Comparison of ENCODE assay signal across 24 cellular contexts in the genomic region with DNA sequence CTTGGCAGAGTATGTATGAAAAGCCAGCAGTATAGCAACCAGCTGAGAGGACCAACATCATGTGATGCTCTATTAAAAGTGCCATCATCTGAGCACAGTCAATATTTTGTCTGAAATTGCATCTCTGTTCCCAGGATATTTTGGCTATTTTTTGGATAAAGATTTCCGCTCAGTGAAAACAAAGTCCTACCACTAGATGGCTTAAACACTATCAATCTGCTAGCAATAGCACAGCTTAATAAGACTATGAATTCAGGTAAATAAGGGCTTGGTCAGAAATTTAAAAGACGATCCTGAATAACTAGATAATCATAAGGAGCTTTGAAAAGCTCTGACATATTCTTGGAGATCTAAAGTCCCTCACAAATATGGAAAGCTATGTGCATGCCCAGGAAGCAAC.
DNase-seq lines count a peak whose midpoint lies in the region; ATAC-seq, FAIRE-seq and TF ChIP-seq lines count a peak whose summit lies in the region.
"Had no signal": no experiment of that assay in that cellular context is flagged by ENCODE, and none has a peak within 500 bp of the region (broad histone marks: within the 10 kb centered on the region; RNA-seq: fewer than 3 reads in every experiment).

No MANE protein-coding gene starts in this region.

- no peaks in the 10 kb centered on the region; the same call in 2 of the 3 replicates for H3K9me3 ChIP-seq in GM12878 (replicated peaks; ENCODE audit: control insufficient read depth, insufficient read depth, low read length)
- H3K9me3 ChIP-seq in neural progenitor cell (ENCODE audit: low read depth) = no peaks in the 10 kb centered on the region
- H3K9me3 ChIP-seq: transverse colon had no signal

- RAD21 ChIA-PET in GM12878 (lab: Charles Lee; ENCODE audit: unreplicated experiment) = interaction anchor here (1.0 kb wide), 1 partner anchor 29 kb away, joined by 3 read pairs; no protein-coding TSS in a partner anchor

- ATAC-seq in GM12878 = no peak
- ATAC-seq in HG02970 (IDR thresholded peaks at IDR 0.05; ENCODE audit: low FRiP score, unreplicated experiment) = no peak
- no peak for ATAC-seq in GM19395 (IDR thresholded peaks at IDR 0.05; ENCODE audit: unreplicated experiment)
- ATAC-seq: activated naive CD8-positive, alpha-beta T cell treated with anti-CD3 and anti-CD28 coated beads, Interleukin-2, amount 50 U/mL, for 24 hours; natural killer cell treated with Interleukin-12 subunit alpha and Interleukin-12 subunit beta and Interleukin-15 and Interleukin-18, amount 100 ng/mL, for 72 hours had no signal

- H3K27ac ChIP-seq in GM12878 (ENCODE audit: control insufficient read depth, insufficient read depth) (no peak overlapping the region), neural progenitor cell (no peak overlapping the region)
- H3K27ac ChIP-seq: esophagus squamous epithelium, transverse colon had no signal

- no peak overlapping the region for H3K4me2 ChIP-seq in GM12878 (ENCODE audit: control insufficient read depth, insufficient read depth)
- H3K4me2 ChIP-seq in neural progenitor cell = no peak overlapping the region

- H2AFZ ChIP-seq in GM12878 (ENCODE audit: control insufficient read depth, low read depth, low read length) (no peak overlapping the region), neural progenitor cell (replicated peaks) (peak overlapping the region; percentile 28)

- WGBS in GM12878 (ENCODE audit: insufficient coverage, insufficient replicate concordance, low lambda C conversion rate, missing lambda C conversion rate) = 50% methylated on average over 2 of the region's 2 CpGs

- SMC1A ChIA-PET in GM12878 (lab: Charles Lee; ENCODE audit: uncharacterized antibody, unreplicated experiment) = interaction anchor here (0.5 to 1.8 kb wide), 4 partner anchors 10 to 175 kb away, joined by 3 to 5 read pairs (median 4); no protein-coding TSS in a partner anchor

- H3K4me3 ChIP-seq in GM12864 (ENCODE audit: low read depth, low read length) (no peak overlapping the region), LNCaP clone FGC (ENCODE audit: low read depth, low read length) (no peak overlapping the region), GM12878 (no peak overlapping the region), neural progenitor cell (no peak overlapping the region)
- H3K4me3 ChIP-seq: esophagus squamous epithelium, transverse colon had no signal

- BruUV-seq in GM12878 (replicated peaks; lab: Mats Ljungman, UMichigan) = no TSS peak

- TF ChIP-seq RAD21 in GM12878 (IDR thresholded peaks at IDR 0.05; ENCODE audit: insufficient read depth, low read depth, low read length) = 0 out of 2 replicates have a peak, but pooled peaks have one; percentile 16

- DNase-seq in GM12864 (ENCODE audit: low read depth) (no peak), LNCaP clone FGC (ENCODE audit: low read depth) (no peak), GM12878 (ENCODE audit: low read depth, low spot score) (no peak), neural progenitor cell (ENCODE audit: low spot score) (no peak), cortex of kidney (lab: John Stamatoyannopoulos, UW) (no peak)
- no peak for DNase-seq in T-helper 2 cell treated with Interferon-gamma antibody and Interleukin-4, amounts not matched to agents 5 μg/mL and 100 μg/mL, for 36 hours (ENCODE audit: low spot score)
- DNase-seq: activated CD4-positive, CD25-positive, alpha-beta regulatory T cell; activated CD8-positive, alpha-beta memory T cell treated with anti-CD3 and anti-CD28 coated beads for 24 hours; activated naive CD8-positive, alpha-beta T cell treated with anti-CD3 and anti-CD28 coated beads, Interleukin-2, amount 50 U/mL, for 24 hours; DMS153; esophagus squamous epithelium; immature natural killer cell; NCI-H1048; NCI-H2171; NCI-H748 treated with DMSO at 0.1 percent for 48 hours; RPMI8226; stimulated activated naive CD4-positive, alpha-beta T cell treated with Interleukin-2 at 50 U/mL for 16 hours; T-helper 1 cell; transverse colon had no signal

- POLR2A ChIA-PET in GM12878 (lab: Charles Lee) = no interaction called here

- no peak overlapping the region for H3K4me3 Mint-ChIP-seq in neural progenitor cell
- H3K4me3 Mint-ChIP-seq in T-helper 2 cell treated with Interferon-gamma antibody and Interleukin-4, amounts not matched to agents 5 μg/mL and 100 μg/mL, for 36 hours = no peak overlapping the region
- H3K4me3 Mint-ChIP-seq: activated naive CD8-positive, alpha-beta T cell treated with anti-CD3 and anti-CD28 coated beads, Interleukin-2, amount 50 U/mL, for 24 hours; B cell; immature natural killer cell; natural killer cell treated with Interleukin-12 subunit alpha and Interleukin-12 subunit beta and Interleukin-15 and Interleukin-18, amount 100 ng/mL, for 72 hours had no signal

- TF ChIP-seq CTCF in GM12864 (IDR thresholded peaks at IDR 0.05; ENCODE audit: low read depth, low read length, missing control alignments) (peak; percentile 21), LNCaP clone FGC (IDR thresholded peaks at IDR 0.05; ENCODE audit: control insufficient read depth, extremely low read depth, insufficient read depth) (peak; percentile 38), GM12878 (IDR thresholded peaks at IDR 0.05 in 2 of 3, conservative IDR thresholded peaks at IDR 0.05 in 1 of 3; ENCODE audit: control insufficient read depth in 2 of 3, extremely low read depth in 1 of 3, insufficient read depth in 1 of 3, low read depth in 3 of 3, low read length in 3 of 3) (0 out of 6 replicates have a peak, but pooled peaks of 2 of the 3 experiments have one; percentile 6 to 9), neural progenitor cell (IDR thresholded peaks at IDR 0.05) (peak; percentile 50)

- H3K27me3 Mint-ChIP-seq in neural progenitor cell (ENCODE audit: insufficient read depth, low read depth) = no peaks in the 10 kb centered on the region
- peaks cover 5% of the 10 kb centered on the region for H3K27me3 Mint-ChIP-seq in T-helper 2 cell treated with Interferon-gamma antibody and Interleukin-4, amounts not matched to agents 5 μg/mL and 100 μg/mL, for 36 hours (ENCODE audit: low read depth)
- H3K27me3 Mint-ChIP-seq: activated naive CD8-positive, alpha-beta T cell treated with anti-CD3 and anti-CD28 coated beads, Interleukin-2, amount 50 U/mL, for 24 hours; B cell had no signal

- H3K27me3 ChIP-seq in GM12878 (replicated peaks in 1 of 2; ENCODE audit: control insufficient read depth in 2 of 2, insufficient read depth in 2 of 2, low read length in 1 of 2) (no peaks in the 10 kb centered on the region; a peak in 2 of 4 replicates), neural progenitor cell (no peaks in the 10 kb centered on the region)
- H3K27me3 ChIP-seq: esophagus squamous epithelium, transverse colon had no signal

- TF ChIP-seq POLR2A in GM12878 (IDR thresholded peaks at IDR 0.05; ENCODE audit: low read depth, low read length) = no peak

- H3K9me3 Mint-ChIP-seq in neural progenitor cell = peaks cover 6% of the 10 kb centered on the region
- H3K9me3 Mint-ChIP-seq in T-helper 2 cell treated with Interferon-gamma antibody and Interleukin-4, amounts not matched to agents 5 μg/mL and 100 μg/mL, for 36 hours = no peaks in the 10 kb centered on the region

- H3K27ac Mint-ChIP-seq in neural progenitor cell = no peak overlapping the region
- no peak overlapping the region for H3K27ac Mint-ChIP-seq in T-helper 2 cell treated with Interferon-gamma antibody and Interleukin-4, amounts not matched to agents 5 μg/mL and 100 μg/mL, for 36 hours
- H3K27ac Mint-ChIP-seq: activated naive CD8-positive, alpha-beta T cell treated with anti-CD3 and anti-CD28 coated beads, Interleukin-2, amount 50 U/mL, for 24 hours; B cell; immature natural killer cell; natural killer cell treated with Interleukin-12 subunit alpha and Interleukin-12 subunit beta and Interleukin-15 and Interleukin-18, amount 100 ng/mL, for 72 hours had no signal

- no peaks in the 10 kb centered on the region for H3F3A ChIP-seq in neural progenitor cell (ENCODE audit: low read depth)

- no peak for TF ChIP-seq EP300 in GM12878 (IDR thresholded peaks at IDR 0.05; ENCODE audit: borderline replicate concordance in 1 of 2, control insufficient read depth in 1 of 2, low read depth in 2 of 2, low read length in 2 of 2)

- H3K9ac ChIP-seq in GM12878 (ENCODE audit: control insufficient read depth, insufficient read depth, low read length) = no peak overlapping the region
- H3K9ac ChIP-seq in neural progenitor cell = no peak overlapping the region

- H3K36me3 Mint-ChIP-seq in neural progenitor cell = no peaks in the 10 kb centered on the region
- no peaks in the 10 kb centered on the region for H3K36me3 Mint-ChIP-seq in T-helper 2 cell treated with Interferon-gamma antibody and Interleukin-4, amounts not matched to agents 5 μg/mL and 100 μg/mL, for 36 hours (ENCODE audit: low read depth)
- H3K36me3 Mint-ChIP-seq: immature natural killer cell had no signal

- H3K4me1 Mint-ChIP-seq in neural progenitor cell = no peaks in the 10 kb centered on the region
- H3K4me1 Mint-ChIP-seq in T-helper 2 cell treated with Interferon-gamma antibody and Interleukin-4, amounts not matched to agents 5 μg/mL and 100 μg/mL, for 36 hours (ENCODE audit: low read depth) = no peaks in the 10 kb centered on the region
- H3K4me1 Mint-ChIP-seq: activated naive CD8-positive, alpha-beta T cell treated with anti-CD3 and anti-CD28 coated beads, Interleukin-2, amount 50 U/mL, for 24 hours; B cell; immature natural killer cell had no signal

- H3K4me1 ChIP-seq in GM12878 (ENCODE audit: control insufficient read depth, insufficient read depth, low read length) (no peaks in the 10 kb centered on the region), neural progenitor cell (no peaks in the 10 kb centered on the region)
- H3K4me1 ChIP-seq: esophagus squamous epithelium, transverse colon had no signal

- H4K20me1 ChIP-seq in GM12878 (ENCODE audit: control insufficient read depth, insufficient read depth) (no peaks in the 10 kb centered on the region), neural progenitor cell (ENCODE audit: low read depth) (no peaks in the 10 kb centered on the region)

- in situ Hi-C loops in GM12878 (cut with MboI) = no loop called here

- H3K36me3 ChIP-seq in GM12878 (ENCODE audit: control insufficient read depth in 2 of 2, insufficient read depth in 2 of 2, low read length in 1 of 2) = no peaks in the 10 kb centered on the region
- no peaks in the 10 kb centered on the region for H3K36me3 ChIP-seq in neural progenitor cell
- H3K36me3 ChIP-seq: esophagus squamous epithelium, transverse colon had no signal

- no peak for FAIRE-seq in GM12878 (lab: Jason Lieb, UNC)
- FAIRE-seq: bronchial epithelial cell had no signal

- no peaks in the 10 kb centered on the region for H3K79me2 ChIP-seq in GM12878 (ENCODE audit: control insufficient read depth, insufficient read depth, low read length)
- H3K79me2 ChIP-seq in neural progenitor cell (ENCODE audit: low read depth) = no peaks in the 10 kb centered on the region

- CTCF ChIA-PET in GM12878 (lab: Yijun Ruan, JAX) = interaction anchor here (1.0 to 1.7 kb wide), 3 partner anchors 8 to 173 kb away, joined by 3 to 7 read pairs (median 4); no protein-coding TSS in a partner anchor

- intact Hi-C loops in GM12878 (cut with micrococcal nuclease; ENCODE audit: unreplicated experiment) = no loop called here

TF ChIP-seq in GM12878, 131 proteins besides CTCF, POLR2A, EP300 and RAD21 (continues in another document):
- TF ChIP-seq FOXK2 (IDR thresholded peaks at IDR 0.05) = no peak
